8 cellular contexts compared by ENCODE assay signal in genomic region chr6:30752164-30752927, GRCh38. TPM values are rescaled to one million over a fixed set of nuclear protein-coding genes. Genes with fewer than 3 reads are reported as not detected.
DNase-seq lines count a peak whose midpoint lies in the region; ATAC-seq and TF ChIP-seq lines count a peak whose summit lies in the region.

No MANE protein-coding gene starts in this region.

- peak overlapping the region; percentile 16 to 78 (median 64) for H3K27ac ChIP-seq in BLaER1 treated with 17β-estradiol and CSF1 and Interleukin-3, amounts not matched to agents 10 nM and 100 nM
- peak overlapping the region; percentile 97 for H3K27ac ChIP-seq in mammary epithelial cell (ENCODE audit: insufficient read depth, low read depth, low read length)
- peak overlapping the region; percentile 15 to 67 (median 42) for H3K27ac ChIP-seq in right lobe of liver
- peak overlapping the region; percentile 89 to 93 for H3K27ac ChIP-seq in thoracic aorta

- H3K4me3 ChIP-seq in BLaER1 treated with 17β-estradiol and CSF1 and Interleukin-3, amounts not matched to agents 10 nM and 100 nM = no peak overlapping the region
- H3K4me3 ChIP-seq in NB4 (ENCODE audit: low read depth, low read length) (no peak overlapping the region), mammary epithelial cell (replicated peaks in 1 of 3; ENCODE audit: insufficient read depth in 1 of 3, low read depth in 2 of 3, low read length in 3 of 3) (no peak overlapping the region), right lobe of liver (no peak overlapping the region), thoracic aorta (peak overlapping the region; percentile 19)

- no peaks in the 10 kb centered on the region for H4K20me1 ChIP-seq in BLaER1 treated with 17β-estradiol and CSF1 and Interleukin-3, amounts not matched to agents 10 nM and 100 nM
- H4K20me1 ChIP-seq in mammary epithelial cell (ENCODE audit: insufficient read depth, low read length) = no peaks in the 10 kb centered on the region

- ATAC-seq in right lobe of liver = peak; percentile 45 to 65 (median 52)
- peak; percentile 93 for ATAC-seq in thoracic aorta (ENCODE audit: insufficient number of reproducible peaks, low FRiP score, low read depth)
- no peak for ATAC-seq in GM21717 (IDR thresholded peaks at IDR 0.05; ENCODE audit: unreplicated experiment)

- H3K27me3 ChIP-seq in BLaER1 treated with 17β-estradiol and CSF1 and Interleukin-3, amounts not matched to agents 10 nM and 100 nM = no peaks in the 10 kb centered on the region
- no peaks in the 10 kb centered on the region for H3K27me3 ChIP-seq in mammary epithelial cell (ENCODE audit: insufficient read depth, low read length)
- H3K27me3 ChIP-seq in right lobe of liver = no peaks in the 10 kb centered on the region
- no peaks in the 10 kb centered on the region for H3K27me3 ChIP-seq in thoracic aorta (replicated peaks; ENCODE audit: insufficient read depth)

- in situ Hi-C loops in mammary epithelial cell (cut with MboI; ENCODE audit: low sequenced_read_pairs in 2 of 2) = no loop called here

- H3K4me2 ChIP-seq in BLaER1 treated with 17β-estradiol and CSF1 and Interleukin-3, amounts not matched to agents 10 nM and 100 nM = peak overlapping the region; percentile 45 to 87 (median 58)
- H3K4me2 ChIP-seq in mammary epithelial cell (ENCODE audit: insufficient read depth, low read depth, low read length) = peak overlapping the region; percentile 32

- no peaks in the 10 kb centered on the region for H3K9me3 ChIP-seq in BLaER1 treated with 17β-estradiol and CSF1 and Interleukin-3, amounts not matched to agents 10 nM and 100 nM (replicated peaks in 1 of 11)
- H3K9me3 ChIP-seq in mammary epithelial cell (replicated peaks; ENCODE audit: insufficient read depth, low read length) (no peaks in the 10 kb centered on the region), right lobe of liver (no peaks in the 10 kb centered on the region), thoracic aorta (no peaks in the 10 kb centered on the region)

- no peaks in the 10 kb centered on the region for H3K79me2 ChIP-seq in mammary epithelial cell (ENCODE audit: insufficient read depth, low read length)

- peak overlapping the region; percentile 46 for H2AFZ ChIP-seq in mammary epithelial cell (ENCODE audit: low read depth, low read length)

- dilution Hi-C loops in mammary epithelial cell (cut with HindIII; ENCODE audit: low sequenced_read_pairs) = no loop called here

- TF ChIP-seq CTCF in NB4 (IDR thresholded peaks at IDR 0.05; ENCODE audit: low read depth, low read length) (no peak), mammary epithelial cell (conservative IDR thresholded peaks at IDR 0.05 in 1 of 2, IDR thresholded peaks at IDR 0.05 in 1 of 2; ENCODE audit: extremely low read depth in 1 of 2, insufficient read depth in 1 of 2, low read depth in 1 of 2, low read length in 2 of 2) (peak in 1 of 2 donors; percentile 29), right lobe of liver (IDR thresholded peaks at IDR 0.05) (no peak), thoracic aorta (IDR thresholded peaks at IDR 0.05) (no peak)

- WGBS in mammary epithelial cell (ENCODE audit: low coverage, missing lambda C conversion rate) = 2% methylated on average over 9 of the region's 12 CpGs
- 81% methylated on average over 5 of the region's 12 CpGs for WGBS in right lobe of liver (ENCODE audit: insufficient coverage, low coverage, low lambda C conversion rate, missing lambda C conversion rate)

- CTCF ChIA-PET in mammary epithelial cell (lab: Charles Lee; ENCODE audit: low non-redundant PET) = interaction anchor here (0.6 to 1.1 kb wide), 5 partner anchors 59 to 319 kb away, joined by 3 to 6 read pairs (median 4); no protein-coding TSS in a partner anchor

- no TSS peak for BruUV-seq in mammary epithelial cell (replicated peaks; lab: Mats Ljungman, UMichigan)

- H3K36me3 ChIP-seq in BLaER1 treated with 17β-estradiol and CSF1 and Interleukin-3, amounts not matched to agents 10 nM and 100 nM = no peaks in the 10 kb centered on the region
- H3K36me3 ChIP-seq in mammary epithelial cell (ENCODE audit: insufficient read depth, low read length) = no peaks in the 10 kb centered on the region
- H3K36me3 ChIP-seq in right lobe of liver = no peaks in the 10 kb centered on the region
- H3K36me3 ChIP-seq in thoracic aorta = no peaks in the 10 kb centered on the region

- DNase-seq in NB4 (ENCODE audit: low read depth) = peak; percentile 73
- DNase-seq in mammary epithelial cell = peak; percentile 100
- DNase-seq in right lobe of liver = peak; percentile 59 to 78 (median 68)
- peak; percentile 92 for DNase-seq in thoracic aorta (ENCODE audit: low spot score)
- no peak for DNase-seq in cortex of kidney (lab: John Stamatoyannopoulos, UW)
- no peak for DNase-seq in stimulated activated CD4-positive, alpha-beta T cell treated with anti-CD3 and anti-CD28 coated beads, Interleukin-4, amount 100 ng/mL, for 4 hours

- H3K9ac ChIP-seq in BLaER1 treated with 17β-estradiol and CSF1 and Interleukin-3, amounts not matched to agents 10 nM and 100 nM = peak overlapping the region in 8 of 11 experiments; percentile 19 to 61 (median 31); a peak in 8 of 22 replicates
- H3K9ac ChIP-seq in mammary epithelial cell (ENCODE audit: insufficient read depth, low read length) = peak overlapping the region; percentile 76

- intact Hi-C loops in mammary epithelial cell (cut with micrococcal nuclease) (loop anchor here (1.0 kb wide), 5 partner anchors 8 to 59 kb away; partner anchors contain the start of gene IER3), right lobe of liver (cut with DNase I) (no loop called here)

- H3K4me1 ChIP-seq in BLaER1 treated with 17β-estradiol and CSF1 and Interleukin-3, amounts not matched to agents 10 nM and 100 nM = peaks cover 19 to 96% (median 51%) of the 10 kb centered on the region in 10 experiments
- peaks cover 61% of the 10 kb centered on the region for H3K4me1 ChIP-seq in mammary epithelial cell (ENCODE audit: insufficient read depth, low read length)
- H3K4me1 ChIP-seq in right lobe of liver = peaks cover 0 to 16% (median 7%) of the 10 kb centered on the region in 4 donors
- peaks cover 17 to 45% of the 10 kb centered on the region in 2 donors for H3K4me1 ChIP-seq in thoracic aorta (ENCODE audit: control insufficient read depth in 1 of 2, low read depth in 2 of 2)

- TF ChIP-seq POLR2A in NB4 (IDR thresholded peaks at IDR 0.05; ENCODE audit: extremely low read depth, insufficient read length) (no peak), right lobe of liver (IDR thresholded peaks at IDR 0.05) (no peak)

RNA-seq across cellular contexts. Expression of gene IER3, which starts 8.0 kb away (rescaled TPM):
- total RNA-seq in mammary epithelial cell (100 to 1,000 TPM in 1 of 2 donors, 10 to 100 TPM in 1; 68.8 to 390 TPM), right lobe of liver (10 to 100 TPM in 3 of 6 experiments, 1 to 10 TPM in 3; 2.8 to 72.3 (median 24.5) TPM), thoracic aorta (10 to 100 TPM; 43.5 to 43.8 TPM)
- polyA plus RNA-seq in mammary epithelial cell = 121 TPM
- polyA minus RNA-seq in mammary epithelial cell = 81.4 TPM

RNA-seq across cellular contexts. Expression of gene FLOT1, which starts 9.9 kb away (rescaled TPM):
- 10 to 100 TPM; 53.9 to 57.5 TPM for total RNA-seq in mammary epithelial cell
- 63.7 TPM for polyA plus RNA-seq in mammary epithelial cell
- polyA minus RNA-seq in mammary epithelial cell = 47.4 TPM
- total RNA-seq in right lobe of liver = 10 to 100 TPM; 37.1 to 92.2 (median 73.5) TPM
- total RNA-seq in thoracic aorta = 100 to 1,000 TPM; 135 to 177 TPM

RNA-seq across cellular contexts. Expression of gene TUBB, which starts 32.2 kb away (rescaled TPM):
- total RNA-seq in mammary epithelial cell (100 to 1,000 TPM; 400 to 787 TPM), right lobe of liver (100 to 1,000 TPM; 150 to 268 (median 241) TPM), thoracic aorta (100 to 1,000 TPM; 172 to 243 TPM)
- 1,634 TPM for polyA plus RNA-seq in mammary epithelial cell
- polyA minus RNA-seq in mammary epithelial cell = 1,336 TPM

RNA-seq across cellular contexts. Expression of gene MDC1, which starts 35.3 kb away (rescaled TPM):
- total RNA-seq in mammary epithelial cell (10 to 100 TPM; 12.8 to 36.7 TPM), right lobe of liver (10 to 100 TPM in 4 of 6 experiments, 1 to 10 TPM in 2; 8.8 to 15.5 (median 12.1) TPM), thoracic aorta (10 to 100 TPM; 16.6 to 22.6 TPM)
- 10.7 TPM for polyA plus RNA-seq in mammary epithelial cell
- 62.3 TPM for polyA minus RNA-seq in mammary epithelial cell

Comparison
In these comparisons a context has a peak if more than half of its experiments do, and no peak if none do; other contexts are left out.
1. H3K27ac ChIP-seq: peak in every context shown above with its lines; median percentile 97 in mammary epithelial cell; 91 in thoracic aorta; 64 in BLaER1 treated with 17β-estradiol and CSF1 and Interleukin-3, amounts not matched to agents 10 nM and 100 nM; 42 in right lobe of liver.
2. DNase-seq: peak in NB4 (single experiment), mammary epithelial cell (single experiment), right lobe of liver (3 of 3) and thoracic aorta (single experiment); none in cortex of kidney (single experiment) and stimulated activated CD4-positive, alpha-beta T cell treated with anti-CD3 and anti-CD28 coated beads, Interleukin-4, amount 100 ng/mL, for 4 hours (0 of 2).